ENCODE assay signal across 32 cellular contexts in genomic region chr6:145025488-145025887, GRCh38.
DNase-seq lines count a peak whose midpoint lies in the region; ATAC-seq, FAIRE-seq and TF ChIP-seq lines count a peak whose summit lies in the region.
"Had no signal": no experiment of that assay in that cellular context is flagged by ENCODE, and none has a peak within 500 bp of the region (broad histone marks: within the 10 kb centered on the region; RNA-seq: fewer than 3 reads in every experiment).

No MANE protein-coding gene starts in this region.

- no peak overlapping the region for H3K4me3 Mint-ChIP-seq in immature natural killer cell
- H3K4me3 Mint-ChIP-seq: activated CD4-positive, alpha-beta memory T cell treated with anti-CD3 and anti-CD28 coated beads, Interleukin-2, amount 10 ng/mL, durations not matched to agents 7 days and 5 days; activated naive CD4-positive, alpha-beta T cell treated with anti-CD3 and anti-CD28 coated beads, Interleukin-2, amount 10 ng/mL, durations not matched to agents 7 days and 5 days; CD4-positive, alpha-beta memory T cell had no signal

- no peaks in the 10 kb centered on the region for H3K4me1 Mint-ChIP-seq in immature natural killer cell
- H3K4me1 Mint-ChIP-seq: activated naive CD4-positive, alpha-beta T cell treated with anti-CD3 and anti-CD28 coated beads, Interleukin-2, amount 10 ng/mL, durations not matched to agents 7 days and 5 days had no signal

- intact Hi-C loops in left colon (cut with DNase I, micrococcal nuclease) = loop anchor here in 1 of 2 donors (10.0 kb wide), 1 partner anchor 441 kb away; no protein-coding TSS in a partner anchor

- no peak overlapping the region for H3K4me3 ChIP-seq in A549
- no peak overlapping the region for H3K4me3 ChIP-seq in LNCaP clone FGC (ENCODE audit: low read depth, low read length)
- H3K4me3 ChIP-seq: breast epithelium, right atrium auricular region, spleen, tibial nerve had no signal

- no peak for TF ChIP-seq RAD21 in A549 (conservative IDR thresholded peaks at IDR 0.05 in 1 of 2, IDR thresholded peaks at IDR 0.05 in 1 of 2)

- CTCF ChIA-PET in A549 (lab: Yijun Ruan, JAX) = interaction anchor here (0.7 kb wide), 1 partner anchor 68 kb away, joined by 3 read pairs; no protein-coding TSS in a partner anchor

- TF ChIP-seq POLR2A in A549 (IDR thresholded peaks at IDR 0.05; ENCODE audit: low read length) = no peak

- TF ChIP-seq CTCF in A549 (IDR thresholded peaks at IDR 0.05) = no peak
- TF ChIP-seq CTCF in LNCaP clone FGC (IDR thresholded peaks at IDR 0.05; ENCODE audit: control insufficient read depth, extremely low read depth, insufficient read depth) = no peak

- H3K4me1 ChIP-seq in A549 = peaks cover 9% of the 10 kb centered on the region
- H3K4me1 ChIP-seq: breast epithelium, parathyroid adenoma, right atrium auricular region, spleen, tibial nerve had no signal

- no peak overlapping the region for H3K27ac Mint-ChIP-seq in immature natural killer cell
- H3K27ac Mint-ChIP-seq: activated CD4-positive, alpha-beta memory T cell treated with anti-CD3 and anti-CD28 coated beads, Interleukin-2, amount 10 ng/mL, durations not matched to agents 7 days and 5 days; activated naive CD4-positive, alpha-beta T cell treated with anti-CD3 and anti-CD28 coated beads, Interleukin-2, amount 10 ng/mL, durations not matched to agents 7 days and 5 days; CD4-positive, alpha-beta memory T cell had no signal

- H3K4me2 ChIP-seq in A549 = peak overlapping the region; percentile 2; the same call in 1 of the 3 replicates
- H3K4me2 ChIP-seq: KMS-11 had no signal

- FAIRE-seq in A549 (lab: Jason Lieb, UNC) = no peak
- FAIRE-seq: GM18507, HTR-8/SVneo had no signal

- ATAC-seq in A549 = no peak
- peak; percentile 61 for ATAC-seq in left colon
- ATAC-seq: activated CD4-positive, CD25-positive, alpha-beta regulatory T cell treated with anti-CD3 and anti-CD28 coated beads, Interleukin-2, amount 50 U/mL, for 24 hours had no signal

- POLR2A ChIA-PET in A549 (lab: Yijun Ruan, JAX) = no interaction called here

- no peaks in the 10 kb centered on the region for H3K9me3 ChIP-seq in A549
- H3K9me3 ChIP-seq: breast epithelium, right atrium auricular region, spleen, tibial nerve had no signal

- DNase-seq in A549 (ENCODE audit: low read depth in 1 of 2, low spot score in 1 of 2) (no peak), LNCaP clone FGC (ENCODE audit: low read depth) (peak; percentile 18), NCI-H345 (lab: John Stamatoyannopoulos, UW) (peak; percentile 42), left colon (no peak), immature natural killer cell (no peak), foreskin melanocyte (no peak), NCI-H82 treated with DMSO at 0.1 percent for 48 hours (lab: John Stamatoyannopoulos, UW; ENCODE audit: unreplicated experiment) (no peak)
- no peak for DNase-seq in stimulated activated CD4-positive, alpha-beta T cell treated with anti-CD3 and anti-CD28 coated beads, Interleukin-12 subunit alpha, Interleukin-12 subunit beta, amount 100 ng/mL, for 4 hours
- DNase-seq: activated CD4-positive, alpha-beta memory T cell treated with anti-CD3 and anti-CD28 coated beads, Interleukin-2, amount 10 ng/mL, durations not matched to agents 7 days and 5 days; activated CD8-positive, alpha-beta memory T cell treated with anti-CD3 and anti-CD28 coated beads, Interleukin-2, amount 50 U/mL, for 48 hours; activated naive CD4-positive, alpha-beta T cell treated with anti-CD3 and anti-CD28 coated beads, Interleukin-2, amount 10 ng/mL, durations not matched to agents 7 days and 5 days; amniotic stem cell; CD4-positive, alpha-beta memory T cell; DMS79; effector CD4-positive, alpha-beta T cell; GDM1; glutamatergic neuron; HCEC 1CT; kidney; NCI-H187 treated with DMSO at 0.1 percent for 48 hours; NCI-H510A; spleen; stimulated activated CD4-positive, alpha-beta T cell treated with anti-CD3 and anti-CD28 coated beads, Interleukin-2, amount 100 ng/mL, for 48 hours had no signal

- WGBS in A549 (ENCODE audit: missing lambda C conversion rate) = 39% methylated on average over 2 of the region's 2 CpGs

- H3K9me3 Mint-ChIP-seq in immature natural killer cell = no peaks in the 10 kb centered on the region
- H3K9me3 Mint-ChIP-seq: activated CD4-positive, alpha-beta memory T cell treated with anti-CD3 and anti-CD28 coated beads, Interleukin-2, amount 10 ng/mL, durations not matched to agents 7 days and 5 days; activated naive CD4-positive, alpha-beta T cell treated with anti-CD3 and anti-CD28 coated beads, Interleukin-2, amount 10 ng/mL, durations not matched to agents 7 days and 5 days; CD4-positive, alpha-beta memory T cell had no signal

- peaks cover under 1 to 10% (median 5%) of the 10 kb centered on the region in 3 donors for H3K27me3 Mint-ChIP-seq in immature natural killer cell (ENCODE audit: low read depth in 3 of 3)

- H3K27ac ChIP-seq in A549 = no peak overlapping the region
- H3K27ac ChIP-seq: breast epithelium, epithelial cell of prostate, KMS-11, parathyroid adenoma, right atrium auricular region, spleen, tibial nerve had no signal

- TF ChIP-seq EP300 in A549 (IDR thresholded peaks at IDR 0.05) = no peak

- no peaks in the 10 kb centered on the region for H3K36me3 Mint-ChIP-seq in immature natural killer cell
- H3K36me3 Mint-ChIP-seq: activated naive CD4-positive, alpha-beta T cell treated with anti-CD3 and anti-CD28 coated beads, Interleukin-2, amount 10 ng/mL, durations not matched to agents 7 days and 5 days; CD4-positive, alpha-beta memory T cell had no signal

TF ChIP-seq in A549, 52 proteins besides CTCF, POLR2A, EP300 and RAD21:
- no peak for TF ChIP-seq GATA3 (IDR thresholded peaks at IDR 0.05; ENCODE audit: borderline replicate concordance)
- no peak for TF ChIP-seq REST (IDR thresholded peaks at IDR 0.05)

Comparison
In these comparisons a context has a peak if more than half of its experiments do, and no peak if none do; other contexts are left out.
1. DNase-seq: peak in LNCaP clone FGC (single experiment) and NCI-H345 (single experiment); none in A549 (0 of 2), left colon (0 of 2), immature natural killer cell (0 of 3), foreskin melanocyte (single experiment), NCI-H82 treated with DMSO at 0.1 percent for 48 hours (single experiment) and stimulated activated CD4-positive, alpha-beta T cell treated with anti-CD3 and anti-CD28 coated beads, Interleukin-12 subunit alpha, Interleukin-12 subunit beta, amount 100 ng/mL, for 4 hours (single experiment).